In genomic region chr1:182095946-182096345, GRCh38 we compare ENCODE assay signal across 22 cellular contexts. TPM values are rescaled to one million over a fixed set of nuclear protein-coding genes. Genes with fewer than 3 reads are reported as not detected.
A peak's percentile ranks its signal among the peaks of the same experiment; 100 is the strongest.
DNase-seq lines count a peak whose midpoint lies in the region; ATAC-seq and TF ChIP-seq lines count a peak whose summit lies in the region.
"Had no signal": no experiment of that assay in that cellular context is flagged by ENCODE, and none has a peak within 500 bp of the region (broad histone marks: within the 10 kb centered on the region; RNA-seq: fewer than 3 reads in every experiment).

No MANE protein-coding gene starts in this region.

- DNase-seq in NCI-H1048 (lab: John Stamatoyannopoulos, UW): peak; percentile 84
- DNase-seq in PC-3: peak; percentile 76
- DNase-seq in osteocyte (ENCODE audit: extremely low spot score, unreplicated experiment): peak; percentile 40
- no peak for DNase-seq in upper lobe of left lung
- no peak for DNase-seq in body of pancreas
- DNase-seq: CD4-positive, alpha-beta T cell; COR-L47; DMS 273 treated with DMSO at 0.1 percent for 48 hours; DMS79 treated with DMSO at 0.1 percent for 48 hours; IMR-90; NCI-H1417; NCI-H1694 treated with DMSO at 0.1 percent for 48 hours; NCI-H2081 treated with DMSO at 0.1 percent for 48 hours; NCI-H446 treated with DMSO at 0.1 percent for 48 hours; NCI-H774; SHP77 treated with DMSO at 0.1 percent for 48 hours; SK-N-SH had no signal

- H2AFZ ChIP-seq in PC-3 (ENCODE audit: low read length): no peak overlapping the region
- H2AFZ ChIP-seq: GM23338 had no signal

- TF ChIP-seq POLR2A in upper lobe of left lung (IDR thresholded peaks at IDR 0.05): no peak
- TF ChIP-seq POLR2A in body of pancreas (IDR thresholded peaks at IDR 0.05): no peak

- no peak for TF ChIP-seq CTCF in PC-3 (conservative IDR thresholded peaks at IDR 0.05; ENCODE audit: low read depth, low read length)
- TF ChIP-seq CTCF in osteocyte (IDR thresholded peaks at IDR 0.05): no peak
- TF ChIP-seq CTCF in upper lobe of left lung (IDR thresholded peaks at IDR 0.05): no peak
- no peak for TF ChIP-seq CTCF in body of pancreas (IDR thresholded peaks at IDR 0.05)

- H3K27me3 ChIP-seq in PC-3 (ENCODE audit: low read length) (no peaks in the 10 kb centered on the region), upper lobe of left lung (no peaks in the 10 kb centered on the region), body of pancreas (no peaks in the 10 kb centered on the region)

- WGBS in upper lobe of left lung, 2 donors: 63 to 83% methylated on average over 2 of the region's 2 CpGs
- 68 to 69% methylated on average over 2 of the region's 2 CpGs for WGBS in body of pancreas, 2 donors

- H3K4me3 Mint-ChIP-seq in osteocyte (ENCODE audit: unreplicated experiment): no peak overlapping the region
- H3K4me3 Mint-ChIP-seq: CD4-positive, alpha-beta T cell; GM23338 had no signal

- H3K9me3 ChIP-seq in PC-3 (ENCODE audit: low read length) (no peaks in the 10 kb centered on the region), upper lobe of left lung (peaks cover 0 to 3% (median 0%) of the 10 kb centered on the region in 4 donors), body of pancreas (no peaks in the 10 kb centered on the region)
- H3K9me3 ChIP-seq: SK-N-SH had no signal

- no peaks in the 10 kb centered on the region for H3K4me1 Mint-ChIP-seq in osteocyte (ENCODE audit: unreplicated experiment)

- TF ChIP-seq EP300 in upper lobe of left lung (IDR thresholded peaks at IDR 0.05): no peak

- H3K27ac Mint-ChIP-seq in osteocyte (ENCODE audit: unreplicated experiment): no peak overlapping the region
- H3K27ac Mint-ChIP-seq: CD4-positive, alpha-beta T cell; GM23338 had no signal

- intact Hi-C loops in PC-3 (cut with micrococcal nuclease): no loop called here
- intact Hi-C loops in body of pancreas (cut with DNase I): no loop called here

- H3F3A ChIP-seq in PC-3 (ENCODE audit: low read length, unreplicated experiment): no peaks in the 10 kb centered on the region

- POLR2A ChIA-PET in PC-3 (lab: Charles Lee; ENCODE audit: unreplicated experiment): no interaction called here

- H3K36me3 Mint-ChIP-seq in osteocyte (ENCODE audit: unreplicated experiment): no peaks in the 10 kb centered on the region

- H3K27me3 Mint-ChIP-seq in osteocyte (ENCODE audit: unreplicated experiment): peaks cover 38% of the 10 kb centered on the region
- H3K27me3 Mint-ChIP-seq: CD4-positive, alpha-beta T cell had no signal

- no peak overlapping the region for H3K27ac ChIP-seq in PC-3 (ENCODE audit: low read length)
- no peak overlapping the region for H3K27ac ChIP-seq in upper lobe of left lung
- H3K27ac ChIP-seq in body of pancreas: no peak overlapping the region

- H3K9ac ChIP-seq in PC-3 (ENCODE audit: low read length): no peak overlapping the region
- H3K9ac ChIP-seq: SK-N-SH had no signal

- no peak overlapping the region for H3K4me3 ChIP-seq in PC-3 (ENCODE audit: low read length)
- H3K4me3 ChIP-seq in upper lobe of left lung: no peak overlapping the region
- no peak overlapping the region for H3K4me3 ChIP-seq in body of pancreas
- H3K4me3 ChIP-seq: GM23338, HAP-1 had no signal

- no peaks in the 10 kb centered on the region for H3K79me2 ChIP-seq in PC-3 (ENCODE audit: low read length)

- H3K9me2 ChIP-seq in PC-3 (replicated peaks; ENCODE audit: low read length): no peaks in the 10 kb centered on the region
- H3K9me2 ChIP-seq: SK-N-SH had no signal

- ATAC-seq in PC-3 (peak; percentile 22; the same call in 1 of the 2 replicates), esophagus mucosa (peak; percentile 49), GM19351 (IDR thresholded peaks at IDR 0.05; ENCODE audit: unreplicated experiment) (no peak), upper lobe of left lung (ENCODE audit: low FRiP score in 2 of 2) (no peak), body of pancreas (no peak)
- ATAC-seq: GM23338 had no signal

- CTCF ChIA-PET in PC-3 (lab: Charles Lee): no interaction called here

- H3K36me3 ChIP-seq in PC-3 (ENCODE audit: low read depth, low read length): no peaks in the 10 kb centered on the region
- no peaks in the 10 kb centered on the region for H3K36me3 ChIP-seq in upper lobe of left lung
- H3K36me3 ChIP-seq in body of pancreas (replicated peaks in 1 of 2; ENCODE audit: insufficient read depth in 1 of 2, low read depth in 2 of 2): no peaks in the 10 kb centered on the region
- H3K36me3 ChIP-seq: HAP-1 had no signal

- H3K4me1 ChIP-seq in PC-3 (ENCODE audit: insufficient read depth, low read length) (peaks cover 18% of the 10 kb centered on the region), upper lobe of left lung (no peaks in the 10 kb centered on the region), body of pancreas (peaks cover 3% of the 10 kb centered on the region)
- H3K4me1 ChIP-seq: HAP-1 had no signal

- peaks cover 8% of the 10 kb centered on the region for H3K9me3 Mint-ChIP-seq in osteocyte (ENCODE audit: unreplicated experiment)
- H3K9me3 Mint-ChIP-seq: CD4-positive, alpha-beta T cell had no signal

- no peaks in the 10 kb centered on the region for H4K20me1 ChIP-seq in PC-3 (ENCODE audit: low read length)

- BruUV-seq in PC-3 (replicated peaks; lab: Mats Ljungman, UMichigan): no TSS peak

- peak overlapping the region; percentile 26; the same call in 1 of the 2 replicates for H3K4me2 ChIP-seq in PC-3 (ENCODE audit: low read length)
- H3K4me2 ChIP-seq: GM23338, SK-N-SH had no signal

RNA-seq across cellular contexts. Expression of gene ZNF648, which starts 34.4 kb away (rescaled TPM):
- total RNA-seq in PC-3 (2014; rRNA removed): not detected in 2 replicates
- 0.08 TPM for total RNA-seq in esophagus mucosa
- total RNA-seq in osteocyte: not detected in 2 replicates
- 1 to 10 TPM in 1 of 6 donors, under 1 TPM in 3, not detected in 2; 0.15 to 1.0 (median 0.36) TPM for total RNA-seq in upper lobe of left lung
- 1 to 10 TPM in 1 of 2 donors, not detected in 1; 1.8 TPM for total RNA-seq in body of pancreas
- total RNA-seq: CD4-positive, alpha-beta T cell; IMR-90; M059J had no signal

Comparison
In these comparisons a context has a peak if more than half of its experiments do, and no peak if none do; other contexts are left out.
1. DNase-seq: peak in NCI-H1048 (single experiment), PC-3 (single experiment) and osteocyte (single experiment); none in upper lobe of left lung (0 of 2) and body of pancreas (0 of 4).
2. ATAC-seq: peak in PC-3 (single experiment) and esophagus mucosa (single experiment); none in GM19351 (single experiment), upper lobe of left lung (0 of 2) and body of pancreas (single experiment).